In the genomic region with DNA sequence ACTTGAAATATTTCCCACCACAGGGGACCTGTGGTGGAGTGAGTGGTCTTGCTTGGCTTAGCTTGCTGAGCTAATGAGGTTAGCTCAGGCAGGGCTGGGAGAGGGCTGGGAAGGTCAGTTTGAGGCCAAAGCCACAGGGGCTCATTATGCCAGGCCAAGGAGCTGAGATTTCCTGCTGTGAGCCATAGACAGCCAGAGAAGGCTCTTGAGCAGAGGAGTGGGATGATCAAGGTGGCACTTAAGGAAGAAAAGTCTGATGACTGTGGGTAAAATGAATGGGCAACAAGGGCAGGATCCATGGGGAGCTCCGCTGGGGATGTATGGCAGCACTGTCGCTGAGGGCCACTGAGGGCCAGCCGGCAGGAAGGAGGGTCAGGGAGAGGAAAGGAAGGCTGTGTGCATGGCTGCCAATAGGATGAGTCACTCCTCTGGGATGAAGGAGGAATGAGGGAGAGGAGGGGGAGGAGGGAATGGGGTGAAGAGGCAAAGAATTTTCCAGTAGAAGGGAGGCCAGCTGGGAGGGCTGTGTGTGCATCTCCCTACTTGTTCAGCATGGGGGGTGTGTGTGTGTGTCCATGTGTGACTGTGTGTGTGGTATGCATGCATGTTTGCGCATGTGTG, we compare ENCODE assay signal across 10 cellular contexts. TPM values are rescaled to one million over a fixed set of nuclear protein-coding genes. Genes with fewer than 3 reads are reported as not detected.
DNase-seq lines count a peak whose midpoint lies in the region; TF ChIP-seq lines count a peak whose summit lies in the region.
"Had no signal": no experiment of that assay in that cellular context is flagged by ENCODE, and none has a peak within 500 bp of the region (broad histone marks: within the 10 kb centered on the region; RNA-seq: fewer than 3 reads in every experiment).

No MANE protein-coding gene starts in this region.

- H3K4me2 ChIP-seq in mammary epithelial cell (ENCODE audit: insufficient read depth, low read depth, low read length), result peak overlapping the region; percentile 4

- H3K9ac ChIP-seq in mammary epithelial cell (ENCODE audit: insufficient read depth, low read length), result no peak overlapping the region

- TF ChIP-seq POLR2A in thyroid gland (IDR thresholded peaks at IDR 0.05), result no peak

- intact Hi-C loops in mammary epithelial cell (cut with micrococcal nuclease) (no loop called here), thyroid gland (cut with DNase I) (no loop called here)

- H3K27ac ChIP-seq in mammary epithelial cell (ENCODE audit: insufficient read depth, low read depth, low read length), result peak overlapping the region; percentile 9
- no peak overlapping the region for H3K27ac ChIP-seq in thyroid gland
- H3K27ac ChIP-seq: suprapubic skin had no signal

- POLR2A ChIA-PET in GM10248 (lab: Yijun Ruan, JAX), result no interaction called here

- H3K4me1 ChIP-seq in mammary epithelial cell (ENCODE audit: insufficient read depth, low read length) (peaks cover 45% of the 10 kb centered on the region), thyroid gland (peaks cover 0 to 4% of the 10 kb centered on the region in 2 donors)

- H2AFZ ChIP-seq in mammary epithelial cell (ENCODE audit: low read depth, low read length), result peak overlapping the region; percentile 62

- H3K4me3 ChIP-seq in mammary epithelial cell (replicated peaks in 1 of 3; ENCODE audit: insufficient read depth in 1 of 3, low read depth in 2 of 3, low read length in 3 of 3) (no peak overlapping the region), thyroid gland (replicated peaks in 1 of 3) (no peak overlapping the region)
- H3K4me3 ChIP-seq: suprapubic skin had no signal

- CTCF ChIA-PET in mammary epithelial cell (lab: Charles Lee; ENCODE audit: low non-redundant PET) (no interaction called here), GM10248 (lab: Yijun Ruan, JAX) (no interaction called here)

- no peaks in the 10 kb centered on the region for H3K79me2 ChIP-seq in mammary epithelial cell (ENCODE audit: insufficient read depth, low read length)

- DNase-seq in HS-5 (ENCODE audit: low read depth) (peak; percentile 82), mammary epithelial cell (peak; percentile 50), kidney glomerular epithelial cell (lab: John Stamatoyannopoulos, UW) (peak; percentile 80), thyroid gland (peak; percentile 12 to 27), GM20000 (ENCODE audit: low spot score) (no peak), GM10248 (ENCODE audit: extremely low spot score) (no peak), activated T-cell treated with anti-CD3 and anti-CD28 coated beads for 4 hours (no peak), OCI-M1 (lab: John Stamatoyannopoulos, UW) (no peak)
- DNase-seq: NCI-H1417 treated with DMSO at 0.1 percent for 48 hours had no signal

- H3K36me3 ChIP-seq in mammary epithelial cell (ENCODE audit: insufficient read depth, low read length) (no peaks in the 10 kb centered on the region), thyroid gland (no peaks in the 10 kb centered on the region)
- H3K36me3 ChIP-seq: suprapubic skin had no signal

- dilution Hi-C loops in mammary epithelial cell (cut with HindIII; ENCODE audit: low sequenced_read_pairs), result no loop called here

- no TSS peak for BruUV-seq in mammary epithelial cell (replicated peaks; lab: Mats Ljungman, UMichigan)

- no peaks in the 10 kb centered on the region for H4K20me1 ChIP-seq in mammary epithelial cell (ENCODE audit: insufficient read depth, low read length)

- H3K9me3 ChIP-seq in mammary epithelial cell (replicated peaks; ENCODE audit: insufficient read depth, low read length), result no peaks in the 10 kb centered on the region
- H3K9me3 ChIP-seq in thyroid gland, result no peaks in the 10 kb centered on the region
- H3K9me3 ChIP-seq: suprapubic skin had no signal

- H3K27me3 ChIP-seq in mammary epithelial cell (ENCODE audit: insufficient read depth, low read length), result no peaks in the 10 kb centered on the region
- no peaks in the 10 kb centered on the region for H3K27me3 ChIP-seq in thyroid gland
- H3K27me3 ChIP-seq: suprapubic skin had no signal

- TF ChIP-seq CTCF in mammary epithelial cell (conservative IDR thresholded peaks at IDR 0.05 in 1 of 2, IDR thresholded peaks at IDR 0.05 in 1 of 2; ENCODE audit: extremely low read depth in 1 of 2, insufficient read depth in 1 of 2, low read depth in 1 of 2, low read length in 2 of 2) (no peak), thyroid gland (IDR thresholded peaks at IDR 0.05) (no peak), GM20000 (IDR thresholded peaks at IDR 0.05; ENCODE audit: extremely low read depth, missing control alignments) (no peak), GM10248 (IDR thresholded peaks at IDR 0.05; ENCODE audit: control extremely low read depth, extremely low read depth, low read depth, missing control alignments) (no peak)

- in situ Hi-C loops in mammary epithelial cell (cut with MboI; ENCODE audit: low sequenced_read_pairs in 2 of 2), result no loop called here

- WGBS in mammary epithelial cell (ENCODE audit: low coverage, missing lambda C conversion rate), result 25% methylated on average over 4 of the region's 4 CpGs
- 49 to 56% methylated on average over 4 of the region's 4 CpGs for WGBS in thyroid gland, 2 donors

RNA-seq across cellular contexts. Expression of a gene that starts 18.7 kb away (rescaled TPM):
- total RNA-seq in mammary epithelial cell (1 to 10 TPM in 1 of 2 donors, under 1 TPM in 1; 0.67 to 1.4 TPM), thyroid gland (under 1 TPM in 3 of 4 donors, not detected in 1; 0.24 to 0.56 (median 0.40) TPM)
- polyA plus RNA-seq in mammary epithelial cell, result 3.5 TPM
- polyA minus RNA-seq in mammary epithelial cell, result 5.2 TPM

RNA-seq across cellular contexts. Expression of a gene that starts 54.6 kb away (rescaled TPM):
- not detected for total RNA-seq in mammary epithelial cell
- polyA plus RNA-seq in mammary epithelial cell, result not detected
- polyA minus RNA-seq in mammary epithelial cell, result not detected
- not detected for total RNA-seq in thyroid gland
- total RNA-seq: suprapubic skin had no signal

Comparison
In these comparisons a context has a peak if more than half of its experiments do, and no peak if none do; other contexts are left out.
1. DNase-seq: peak in HS-5 (single experiment), mammary epithelial cell (single experiment), kidney glomerular epithelial cell (single experiment) and thyroid gland (2 of 2); none in GM20000 (single experiment), GM10248 (single experiment), activated T-cell treated with anti-CD3 and anti-CD28 coated beads for 4 hours (single experiment) and OCI-M1 (single experiment).